In the genomic region with DNA sequence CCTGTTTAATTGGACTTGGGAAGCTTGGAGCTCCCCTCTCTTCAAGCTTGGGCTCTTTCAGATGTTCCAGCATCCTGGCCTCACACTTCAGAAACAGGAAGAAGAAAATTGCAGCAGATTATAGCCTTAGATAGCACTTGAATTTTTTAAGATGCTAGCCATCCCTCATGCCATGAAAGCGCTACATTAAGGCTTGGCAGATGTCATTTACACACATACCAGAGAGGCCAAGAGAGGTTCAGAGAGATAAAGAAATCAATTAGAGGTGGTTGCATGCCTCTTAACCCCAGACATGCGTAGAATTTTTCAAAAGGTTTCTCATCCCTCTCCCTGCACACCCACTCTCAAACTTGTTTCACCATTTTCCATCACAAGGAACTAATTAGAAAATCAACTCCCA, we compare ENCODE assay signal across 15 cellular contexts. TPM values are rescaled to one million over a fixed set of nuclear protein-coding genes. Genes with fewer than 3 reads are reported as not detected.
DNase-seq lines count a peak whose midpoint lies in the region; TF ChIP-seq lines count a peak whose summit lies in the region.
"Had no signal": no experiment of that assay in that cellular context is flagged by ENCODE, and none has a peak within 500 bp of the region (broad histone marks: within the 10 kb centered on the region; RNA-seq: fewer than 3 reads in every experiment).

No MANE protein-coding gene starts in this region.

- H3K27me3 ChIP-seq in esophagus muscularis mucosa, result peaks cover 0 to 10% (median 0%) of the 10 kb centered on the region in 4 donors
- H3K27me3 ChIP-seq: BE2C had no signal

- TF ChIP-seq POLR2A in esophagus muscularis mucosa (IDR thresholded peaks at IDR 0.05; ENCODE audit: low read depth), result no peak

- TF ChIP-seq CTCF in esophagus muscularis mucosa (IDR thresholded peaks at IDR 0.05), result no peak

- H3K36me3 ChIP-seq in esophagus muscularis mucosa, result no peaks in the 10 kb centered on the region
- H3K36me3 ChIP-seq: BE2C had no signal

- H3K4me1 ChIP-seq in esophagus muscularis mucosa, result no peaks in the 10 kb centered on the region
- H3K4me1 ChIP-seq: BE2C, Caco-2 had no signal

- WGBS in esophagus muscularis mucosa, result 89% methylated on average over 2 of the region's 2 CpGs

- no peak overlapping the region for H3K4me3 ChIP-seq in esophagus muscularis mucosa

- no peaks in the 10 kb centered on the region for H3K9me3 ChIP-seq in esophagus muscularis mucosa
- H3K9me3 ChIP-seq: BE2C, Caco-2 had no signal

- DNase-seq in NCI-H187 treated with DMSO at 0.1 percent for 48 hours (lab: John Stamatoyannopoulos, UW) (peak; percentile 74), NCI-H2227 treated with DMSO at 0.1 percent for 48 hours (lab: John Stamatoyannopoulos, UW) (peak; percentile 54), esophagus muscularis mucosa (ENCODE audit: extremely low spot score) (peak; percentile 45), iPS-NIHi11 (ENCODE audit: low spot score) (no peak), RPMI8226 (no peak), hepatic stellate cell (ENCODE audit: low spot score) (no peak)
- DNase-seq: ACHN; BE2C; C1 segment of cervical spinal cord; Caco-2; CD4-positive, CD25-positive, alpha-beta regulatory T cell; CD8-positive, alpha-beta memory T cell; H9 had no signal

- H3K27ac ChIP-seq in esophagus muscularis mucosa (replicated peaks in 1 of 4), result no peak overlapping the region

- intact Hi-C loops in esophagus muscularis mucosa (cut with DNase I), result no loop called here

- TF ChIP-seq EP300 in esophagus muscularis mucosa (IDR thresholded peaks at IDR 0.05), result no peak

RNA-seq across cellular contexts. Expression of a gene that starts 31.9 kb away (rescaled TPM):
- total RNA-seq in esophagus muscularis mucosa, result not detected
- total RNA-seq: Caco-2; CD4-positive, CD25-positive, alpha-beta regulatory T cell; CD8-positive, alpha-beta memory T cell; H1; HepG2 had no signal

Comparison
In these comparisons a context has a peak if more than half of its experiments do, and no peak if none do; other contexts are left out.
1. DNase-seq: peak in NCI-H187 treated with DMSO at 0.1 percent for 48 hours (single experiment), NCI-H2227 treated with DMSO at 0.1 percent for 48 hours (single experiment) and esophagus muscularis mucosa (single experiment); none in iPS-NIHi11 (single experiment), RPMI8226 (single experiment) and hepatic stellate cell (single experiment).